In the genomic region with DNA sequence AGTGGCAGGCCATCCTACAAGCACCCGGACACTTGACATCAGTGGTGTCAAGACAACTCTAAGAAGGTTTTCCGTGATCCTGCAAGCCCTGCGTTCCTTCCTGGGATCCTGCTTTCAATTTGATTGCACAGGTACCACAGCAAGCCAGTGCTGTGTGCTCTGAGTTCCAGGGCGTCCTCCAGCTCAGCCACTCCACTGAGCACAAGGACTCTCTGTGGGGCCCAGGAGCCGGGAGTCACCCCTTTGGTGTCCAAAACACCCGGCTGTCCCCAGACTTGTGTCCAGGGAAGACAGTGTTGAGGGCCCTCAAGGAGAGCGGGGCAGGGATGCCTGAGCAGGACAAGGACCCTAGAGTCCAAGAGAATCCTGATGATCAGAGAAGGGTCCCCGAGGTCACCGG, we compare ENCODE assay signal across 16 cellular contexts. TPM values are rescaled to one million over a fixed set of nuclear protein-coding genes. Genes with fewer than 3 reads are reported as not detected.
"Had no signal": no experiment of that assay in that cellular context is flagged by ENCODE, and none has a peak within 500 bp of the region (broad histone marks: within the 10 kb centered on the region; RNA-seq: fewer than 3 reads in every experiment).

No MANE protein-coding gene starts in this region.

RNA-seq across cellular contexts. Expression of gene GGTLC1, which starts 0.4 kb away (rescaled TPM):
- total RNA-seq: activated naive CD4-positive, alpha-beta T cell treated with anti-CD3 and anti-CD28 coated beads for 36 hours; activated naive CD4-positive, alpha-beta T cell treated with anti-CD3 and anti-CD28 coated beads, Interleukin-2, amount 50 U/mL, for 72 hours; activated naive CD8-positive, alpha-beta T cell treated with anti-CD3 and anti-CD28 coated beads for 36 hours; activated naive CD8-positive, alpha-beta T cell treated with anti-CD3 and anti-CD28 coated beads, Interleukin-2, amount 10 ng/mL, durations not matched to agents 7 days and 5 days; activated T-cell treated with anti-CD3 and anti-CD28 coated beads, Interleukin-2, amount 50 U/mL, for 4 hours; activated T-cell treated with anti-CD3 and anti-CD28 coated beads, Interleukin-2, amount 50 U/mL, for 72 hours; activated T-helper 1 cell treated with anti-CD3 and anti-CD28 coated beads, Interleukin-12 subunit alpha, Interleukin-12 subunit beta, Interleukin-2, Interleukin-4 antibody, amounts not matched to agents 30 ng/mL and 10 ng/mL and 1 ng/mL, durations not matched to agents 14 hours and 24 hours and 36 hours; activated T-helper 17 cell treated with anti-CD3 and anti-CD28 coated beads, Interleukin-2, amount 50 U/mL, for 72 hours; activated T-helper 2 cell treated with anti-CD3 and anti-CD28 coated beads, Interferon-gamma antibody, Interleukin-2, Interleukin-4, amounts not matched to agents 10 μg/mL and 5 μg/mL and 100 μg/mL, durations not matched to agents 14 hours and 24 hours and 36 hours; aorta; ascending aorta; astrocyte; breast epithelium; bronchial epithelial cell; cardiac muscle cell had no signal
- polyA plus RNA-seq: adrenal gland, aorta, cardiac muscle cell had no signal
